ENCODE assay signal across 7 cellular contexts in genomic region chr16:18415827-18416226, GRCh38.
DNase-seq lines count a peak whose midpoint lies in the region; ATAC-seq, FAIRE-seq and TF ChIP-seq lines count a peak whose summit lies in the region.
"Not testable (repeated sequence)": the region's sequence is repeated elsewhere in the genome, so short reads cannot be mapped to it uniquely, and the experiment has no call there.

No MANE protein-coding gene starts in this region.

- H3K79me2 ChIP-seq in HepG2 (ENCODE audit: insufficient read depth, low read length): not testable (repeated sequence)

- not testable (repeated sequence) for H3K9me3 ChIP-seq in Panc1 (ENCODE audit: control insufficient read depth, insufficient read depth, low read depth, low read length); heart right ventricle; HepG2 (ENCODE audit: low read length)

- TF ChIP-seq EP300 in HepG2 (IDR thresholded peaks at IDR 0.05; ENCODE audit: low read depth in 2 of 2, low read length in 2 of 2); HepG2 (CRISPR knock-in tag; IDR thresholded peaks at IDR 0.05; ENCODE audit: borderline replicate concordance): not testable (repeated sequence)

- H3K4me3 Mint-ChIP-seq in activated T-cell treated with anti-CD3 and anti-CD28 coated beads, Interleukin-2, amount 50 U/mL, for 72 hours; natural killer cell treated with Interleukin-12 subunit alpha and Interleukin-12 subunit beta and Interleukin-15 and Interleukin-18, amount 100 ng/mL, for 72 hours; stimulated activated naive B cell treated with anti-CD40 and anti-IgM and Interleukin-4, amounts not matched to agents 10 μg/mL and 1 μg/mL and 100 μg/mL, for 72 hours: not testable (repeated sequence)

- not testable (repeated sequence) for H3K27ac Mint-ChIP-seq in activated T-cell treated with anti-CD3 and anti-CD28 coated beads, Interleukin-2, amount 50 U/mL, for 72 hours; natural killer cell treated with Interleukin-12 subunit alpha and Interleukin-12 subunit beta and Interleukin-15 and Interleukin-18, amount 100 ng/mL, for 72 hours; stimulated activated naive B cell treated with anti-CD40 and anti-IgM and Interleukin-4, amounts not matched to agents 10 μg/mL and 1 μg/mL and 100 μg/mL, for 72 hours

- CTCF ChIA-PET in Panc1 (lab: Charles Lee); HepG2 (lab: Yijun Ruan, JAX; ENCODE audit: low intra/inter-chr PET ratio, low total read pairs): not testable (repeated sequence)

- not testable (repeated sequence) for H3K9ac ChIP-seq in HepG2 (ENCODE audit: insufficient read depth, low read depth, low read length)

- not testable (repeated sequence) for H3K36me3 ChIP-seq in Panc1 (ENCODE audit: control insufficient read depth, insufficient read depth, low read length); heart right ventricle; HepG2 (replicated peaks in 1 of 2; ENCODE audit: control insufficient read depth in 1 of 2, insufficient read depth in 2 of 2, low read length in 2 of 2)

- FAIRE-seq in endometrium (lab: Jason Lieb, UNC): peak; percentile 61
- FAIRE-seq in HepG2 (lab: Jason Lieb, UNC): not testable (repeated sequence)

- not testable (repeated sequence) for TF ChIP-seq RAD21 in HepG2 (CRISPR knock-in tag; IDR thresholded peaks at IDR 0.05)

- in situ Hi-C loops in Panc1 (cut with HindIII; ENCODE audit: low pct_unique_long_range_greater_than_20kb, low sequenced_read_pairs); HepG2 (cut with HindIII; ENCODE audit: extremely low pct_ligation_motif_present, low pct_unique_long_range_greater_than_20kb): not testable (repeated sequence)

- not testable (repeated sequence) for TF ChIP-seq POLR2A in HepG2 (IDR thresholded peaks at IDR 0.05; ENCODE audit: insufficient read depth in 1 of 2, low read depth in 2 of 2, low read length in 2 of 2)

- H3K9me3 Mint-ChIP-seq in activated T-cell treated with anti-CD3 and anti-CD28 coated beads, Interleukin-2, amount 50 U/mL, for 72 hours; natural killer cell treated with Interleukin-12 subunit alpha and Interleukin-12 subunit beta and Interleukin-15 and Interleukin-18, amount 100 ng/mL, for 72 hours; stimulated activated naive B cell treated with anti-CD40 and anti-IgM and Interleukin-4, amounts not matched to agents 10 μg/mL and 1 μg/mL and 100 μg/mL, for 72 hours: not testable (repeated sequence)

- not testable (repeated sequence) for H3K27me3 Mint-ChIP-seq in activated T-cell treated with anti-CD3 and anti-CD28 coated beads, Interleukin-2, amount 50 U/mL, for 72 hours (ENCODE audit: low read depth); natural killer cell treated with Interleukin-12 subunit alpha and Interleukin-12 subunit beta and Interleukin-15 and Interleukin-18, amount 100 ng/mL, for 72 hours; stimulated activated naive B cell treated with anti-CD40 and anti-IgM and Interleukin-4, amounts not matched to agents 10 μg/mL and 1 μg/mL and 100 μg/mL, for 72 hours

- TF ChIP-seq CTCF in Panc1 (IDR thresholded peaks at IDR 0.05); heart right ventricle (IDR thresholded peaks at IDR 0.05); HepG2 (CRISPR knock-in tag; IDR thresholded peaks at IDR 0.05): not testable (repeated sequence)

- not testable (repeated sequence) for H3K4me1 ChIP-seq in Panc1 (ENCODE audit: control insufficient read depth, insufficient read depth, low read length); heart right ventricle; HepG2 (ENCODE audit: insufficient read depth, low read length)

- not testable (repeated sequence) for H3K4me1 Mint-ChIP-seq in activated T-cell treated with anti-CD3 and anti-CD28 coated beads, Interleukin-2, amount 50 U/mL, for 72 hours (ENCODE audit: low read depth); natural killer cell treated with Interleukin-12 subunit alpha and Interleukin-12 subunit beta and Interleukin-15 and Interleukin-18, amount 100 ng/mL, for 72 hours (ENCODE audit: low read depth in 2 of 2); stimulated activated naive B cell treated with anti-CD40 and anti-IgM and Interleukin-4, amounts not matched to agents 10 μg/mL and 1 μg/mL and 100 μg/mL, for 72 hours

- ATAC-seq in Panc1 (peak; percentile 79; the same call in 1 of the 2 replicates), heart right ventricle (peak in 7 of 8 donors; percentile 62 to 85 (median 69)), HepG2 (peak; percentile 76)
- ATAC-seq in activated T-cell treated with anti-CD3 and anti-CD28 coated beads, Interleukin-2, amount 50 U/mL, for 72 hours (replicated peaks in 1 of 2): peak; percentile 53 to 59
- ATAC-seq in natural killer cell treated with Interleukin-12 subunit alpha and Interleukin-12 subunit beta and Interleukin-15 and Interleukin-18, amount 100 ng/mL, for 72 hours: peak; percentile 61 to 69
- ATAC-seq in stimulated activated naive B cell treated with anti-CD40 and anti-IgM and Interleukin-4, amounts not matched to agents 10 μg/mL and 1 μg/mL and 100 μg/mL, for 72 hours (replicated peaks): peak; percentile 34 to 62

- H4K20me1 ChIP-seq in HepG2 (ENCODE audit: insufficient read depth, low read length): not testable (repeated sequence)

- not testable (repeated sequence) for H2AFZ ChIP-seq in HepG2 (ENCODE audit: low read length)

- not testable (repeated sequence) for DNase-seq in Panc1 (ENCODE audit: low read depth, low spot score); activated T-cell treated with anti-CD3 and anti-CD28 coated beads, Interleukin-2, amount 50 U/mL, for 72 hours; heart right ventricle; HepG2 (ENCODE audit: low spot score); natural killer cell treated with Interleukin-12 subunit alpha and Interleukin-12 subunit beta and Interleukin-15 and Interleukin-18, amount 100 ng/mL, for 72 hours (ENCODE audit: low spot score); stimulated activated naive B cell treated with anti-CD40 and anti-IgM and Interleukin-4, amounts not matched to agents 10 μg/mL and 1 μg/mL and 100 μg/mL, for 72 hours

- no CpG with 5 or more reads among the region's 7 CpGs for WGBS in heart right ventricle, 2 donors
- WGBS in HepG2 (ENCODE audit: low lambda C conversion rate): no CpG with 5 or more reads among the region's 7 CpGs

- H3K27me3 ChIP-seq in Panc1 (ENCODE audit: control insufficient read depth, insufficient read depth, low read length); heart right ventricle; HepG2 (ENCODE audit: control insufficient read depth in 1 of 2, insufficient read depth in 2 of 2, low read length in 2 of 2): not testable (repeated sequence)

- H3K27ac ChIP-seq in Panc1 (ENCODE audit: low read length); heart right ventricle; HepG2 (ENCODE audit: extremely low read length, insufficient read depth, low read length): not testable (repeated sequence)

- intact Hi-C loops in Panc1 (cut with micrococcal nuclease; ENCODE audit: unreplicated experiment); heart right ventricle (cut with DNase I); HepG2 (cut with micrococcal nuclease; ENCODE audit: unreplicated experiment): not testable (repeated sequence)

- H3K4me2 ChIP-seq in HepG2 (ENCODE audit: low read depth, low read length): not testable (repeated sequence)

- H3K36me3 Mint-ChIP-seq in activated T-cell treated with anti-CD3 and anti-CD28 coated beads, Interleukin-2, amount 50 U/mL, for 72 hours (ENCODE audit: insufficient read depth in 2 of 2); natural killer cell treated with Interleukin-12 subunit alpha and Interleukin-12 subunit beta and Interleukin-15 and Interleukin-18, amount 100 ng/mL, for 72 hours; stimulated activated naive B cell treated with anti-CD40 and anti-IgM and Interleukin-4, amounts not matched to agents 10 μg/mL and 1 μg/mL and 100 μg/mL, for 72 hours: not testable (repeated sequence)

- POLR2A ChIA-PET in Panc1 (lab: Charles Lee); HepG2 (lab: Yijun Ruan, JAX): not testable (repeated sequence)

- BruUV-seq in Panc1 (replicated peaks; lab: Mats Ljungman, UMichigan); HepG2 (replicated peaks; lab: Mats Ljungman, UMichigan): not testable (repeated sequence)

- H3K4me3 ChIP-seq in Panc1 (ENCODE audit: low read depth in 2 of 2, low read length in 2 of 2); heart right ventricle; HepG2 (replicated peaks in 1 of 3; ENCODE audit: insufficient read depth in 1 of 3, low read depth in 2 of 3, low read length in 3 of 3): not testable (repeated sequence)
